ENCODE assay signal across 9 cellular contexts in the genomic region with DNA sequence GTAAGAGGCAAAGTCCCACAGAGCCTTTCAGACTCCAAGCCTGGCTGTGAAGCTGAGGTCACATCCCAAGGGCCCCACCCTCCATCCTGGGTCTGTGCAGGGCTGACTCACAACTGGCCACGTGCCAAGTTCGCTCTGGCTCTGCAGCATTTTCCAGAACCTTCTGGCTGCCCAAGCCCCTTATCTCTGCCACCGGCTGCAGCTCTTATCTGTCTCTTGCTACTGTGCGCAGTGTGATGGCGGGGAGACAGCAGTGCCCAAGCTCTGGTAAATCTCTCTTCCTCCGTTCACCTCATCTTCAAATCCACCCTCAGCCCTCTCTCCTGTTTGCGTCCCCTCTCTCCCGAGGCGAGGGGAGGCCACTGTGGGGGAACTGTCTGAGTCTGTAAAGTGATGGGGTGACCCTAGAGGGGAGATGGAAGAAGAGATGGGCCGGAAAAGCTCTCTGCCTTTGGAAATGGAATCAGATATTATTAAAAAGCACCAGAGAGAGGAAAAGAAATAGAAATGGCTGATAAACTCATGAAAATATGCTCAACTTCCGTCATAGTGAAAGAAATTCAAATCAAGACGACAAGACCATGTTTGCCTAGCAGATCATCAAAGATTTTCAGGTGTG.
DNase-seq lines count a peak whose midpoint lies in the region; ATAC-seq and TF ChIP-seq lines count a peak whose summit lies in the region.
"Had no signal": no experiment of that assay in that cellular context is flagged by ENCODE, and none has a peak within 500 bp of the region (broad histone marks: within the 10 kb centered on the region; RNA-seq: fewer than 3 reads in every experiment).

No MANE protein-coding gene starts in this region.

- TF ChIP-seq EP300 in stomach (IDR thresholded peaks at IDR 0.05) = no peak

- H3K4me3 ChIP-seq in RWPE2 (ENCODE audit: severe bottlenecking) (no peak overlapping the region), heart right ventricle (no peak overlapping the region), stomach (no peak overlapping the region)

- 16 to 19% methylated on average over 12 of the region's 12 CpGs for WGBS in heart right ventricle, 2 donors
- 16 to 33% (median 24%) methylated on average over 12 of the region's 12 CpGs for WGBS in stomach, 5 donors

- H3K27me3 ChIP-seq in RWPE2 (ENCODE audit: insufficient read depth, poor library complexity, severe bottlenecking) (peaks cover 6% of the 10 kb centered on the region), heart right ventricle (peaks cover 0 to 5% (median 0%) of the 10 kb centered on the region in 7 donors), stomach (peaks cover 0 to 28% (median 0%) of the 10 kb centered on the region in 3 donors)

- TF ChIP-seq POLR2A in stomach (IDR thresholded peaks at IDR 0.05) = no peak

- no peaks in the 10 kb centered on the region for H3K9me3 ChIP-seq in RWPE2 (ENCODE audit: severe bottlenecking)
- no peaks in the 10 kb centered on the region for H3K9me3 ChIP-seq in heart right ventricle
- H3K9me3 ChIP-seq in stomach = no peaks in the 10 kb centered on the region

- peak; percentile 58 for DNase-seq in NK-92 treated with Interleukin-12 subunit alpha and Interleukin-12 subunit beta, amount 100 ng/mL, for 24 hours (lab: John Stamatoyannopoulos, UW)
- DNase-seq in NK-92 (lab: John Stamatoyannopoulos, UW; ENCODE audit: unreplicated experiment) (no peak), RWPE2 (ENCODE audit: low spot score) (no peak), heart right ventricle (peak; percentile 82 to 84), stomach (peak; percentile 79)

- no peak overlapping the region for H3K27ac ChIP-seq in RWPE2 (ENCODE audit: poor library complexity, severe bottlenecking)
- peak overlapping the region in 6 of 10 donors; percentile 3 to 81 (median 31) for H3K27ac ChIP-seq in heart right ventricle
- peak overlapping the region in 1 of 5 donors; percentile 7 for H3K27ac ChIP-seq in stomach
- H3K27ac ChIP-seq: C4-2B had no signal

- H3K4me1 ChIP-seq in RWPE2 (ENCODE audit: insufficient read depth, poor library complexity, severe bottlenecking) (peaks cover 2% of the 10 kb centered on the region), heart right ventricle (peaks cover 0 to 38% (median 15%) of the 10 kb centered on the region in 9 donors), stomach (peaks cover 0 to 11% (median 3%) of the 10 kb centered on the region in 4 donors)

- intact Hi-C loops in heart right ventricle (cut with DNase I) (loop anchor here in 2 of 10 donors (2.0 to 10.0 kb wide), 2 partner anchors 58 to 60 kb away; no protein-coding TSS in a partner anchor), stomach (cut with DNase I; ENCODE audit: low total_unique reads) (no loop called here)

- H3K36me3 ChIP-seq in RWPE2 (ENCODE audit: low read depth) (no peaks in the 10 kb centered on the region), heart right ventricle (no peaks in the 10 kb centered on the region), stomach (no peaks in the 10 kb centered on the region)

- ATAC-seq in RWPE2 (ENCODE audit: low read depth) (peak; percentile 85), heart right ventricle (peak; percentile 85 to 94 (median 90)), HG03045 (IDR thresholded peaks at IDR 0.05; ENCODE audit: unreplicated experiment) (no peak), HG03469 (IDR thresholded peaks at IDR 0.05; ENCODE audit: unreplicated experiment) (no peak), HG02973 (IDR thresholded peaks at IDR 0.05; ENCODE audit: unreplicated experiment) (no peak)

- TF ChIP-seq CTCF in RWPE2 (IDR thresholded peaks at IDR 0.05; ENCODE audit: poor library complexity, severe bottlenecking) = no peak
- TF ChIP-seq CTCF in heart right ventricle (IDR thresholded peaks at IDR 0.05) = no peak
- TF ChIP-seq CTCF in stomach (IDR thresholded peaks at IDR 0.05) = no peak

Comparison
In these comparisons a context has a peak if more than half of its experiments do, and no peak if none do; other contexts are left out.
1. DNase-seq: peak in NK-92 treated with Interleukin-12 subunit alpha and Interleukin-12 subunit beta, amount 100 ng/mL, for 24 hours (single experiment), heart right ventricle (2 of 2) and stomach (single experiment); none in NK-92 (single experiment) and RWPE2 (single experiment).
2. ATAC-seq: peak in RWPE2 (single experiment) and heart right ventricle (8 of 8); none in HG03045 (single experiment), HG03469 (single experiment) and HG02973 (single experiment).